ENCODE assay signal across 20 cellular contexts in genomic region chr6:34366639-34366921, GRCh38. TPM values are rescaled to one million over a fixed set of nuclear protein-coding genes. Genes with fewer than 3 reads are reported as not detected.
DNase-seq lines count a peak whose midpoint lies in the region; ATAC-seq and TF ChIP-seq lines count a peak whose summit lies in the region.
"Had no signal": no experiment of that assay in that cellular context is flagged by ENCODE, and none has a peak within 500 bp of the region (broad histone marks: within the 10 kb centered on the region; RNA-seq: fewer than 3 reads in every experiment).

No MANE protein-coding gene starts in this region.

- no peak overlapping the region for H4K5ac ChIP-seq in IMR-90 (ENCODE audit: low read depth, low read length)

- no peak overlapping the region for H3K4me3 Mint-ChIP-seq in dendritic cell treated with granulocyte-macrophage colony-stimulating factor and Interleukin-4, amounts not matched to agents 40 ng/mL and 50 ng/mL, for 4 days
- no peak overlapping the region for H3K4me3 Mint-ChIP-seq in osteocyte (ENCODE audit: unreplicated experiment)
- H3K4me3 Mint-ChIP-seq: CD8-positive, alpha-beta T cell; GM23338 had no signal

- H4K8ac ChIP-seq in IMR-90 (ENCODE audit: low read depth in 2 of 2, low read length in 2 of 2), result no peak overlapping the region

- no TSS peak for BruUV-seq in IMR-90 (replicated peaks; lab: Mats Ljungman, UMichigan)

- peak overlapping the region; percentile 64 for H2BK5ac ChIP-seq in IMR-90 (ENCODE audit: low read depth, low read length, poor library complexity, severe bottlenecking)

- no peaks in the 10 kb centered on the region for H3K27me3 ChIP-seq in BLaER1 treated with 17β-estradiol and CSF1 and Interleukin-3, amounts not matched to agents 10 nM and 100 nM
- H3K27me3 ChIP-seq in IMR-90 (ENCODE audit: control insufficient read depth, insufficient read depth, low read length), result no peaks in the 10 kb centered on the region

- 0 out of 2 replicates have a peak, but pooled peaks have one; percentile 24 for ATAC-seq in IMR-90 (ENCODE audit: low read depth)
- no peak for ATAC-seq in GM18519 (IDR thresholded peaks at IDR 0.05; ENCODE audit: low FRiP score, unreplicated experiment)
- ATAC-seq: A549; CD8-positive, alpha-beta T cell; GM12878; GM23338; HCT116; K562 had no signal

- peak overlapping the region; percentile 2; the same call in 1 of the 2 replicates for H3K4ac ChIP-seq in IMR-90 (ENCODE audit: low read depth, low read length)

- peaks cover 16 to 95% (median 51%) of the 10 kb centered on the region in 10 experiments for H3K4me1 ChIP-seq in BLaER1 treated with 17β-estradiol and CSF1 and Interleukin-3, amounts not matched to agents 10 nM and 100 nM
- peaks cover 4% of the 10 kb centered on the region for H3K4me1 ChIP-seq in IMR-90 (ENCODE audit: control insufficient read depth, insufficient read depth, low read length)
- H3K4me1 ChIP-seq: A549 had no signal

- no peak overlapping the region; the same call in 1 of the 2 replicates for H3K14ac ChIP-seq in IMR-90 (replicated peaks; ENCODE audit: low read depth, low read length)

- TF ChIP-seq CTCF in IMR-90 (conservative IDR thresholded peaks at IDR 0.05; ENCODE audit: low read depth, low read length) (no peak), osteocyte (IDR thresholded peaks at IDR 0.05) (no peak)

- DNase-seq in IMR-90 (no peak), osteocyte (ENCODE audit: extremely low spot score, unreplicated experiment) (no peak), NCI-H345 treated with DMSO at 0.1 percent for 48 hours (lab: John Stamatoyannopoulos, UW; ENCODE audit: unreplicated experiment) (no peak)
- no peak for DNase-seq in activated effector memory CD4-positive, alpha-beta T cell treated with anti-CD3 and anti-CD28 coated beads, Interleukin-2, amount 50 U/mL, for 16 hours
- DNase-seq: CD8-positive, alpha-beta T cell; DMS53; NCI-H1048; NCI-H1436; NCI-H1930; NCI-H2171 treated with DMSO at 0.1 percent for 48 hours; NK-92 treated with Interleukin-12 subunit alpha and Interleukin-12 subunit beta, amount 100 ng/mL, for 24 hours; Right ventricle myocardium superior had no signal

- peak overlapping the region in 6 of 11 experiments; percentile 16 to 55 (median 40); a peak in 10 of 22 replicates for H3K4me2 ChIP-seq in BLaER1 treated with 17β-estradiol and CSF1 and Interleukin-3, amounts not matched to agents 10 nM and 100 nM
- no peak overlapping the region for H3K4me2 ChIP-seq in IMR-90 (ENCODE audit: low read depth, low read length)
- H3K4me2 ChIP-seq: A549, GM23338 had no signal

- no peak overlapping the region for H2AK5ac ChIP-seq in IMR-90 (ENCODE audit: low read depth, low read length)

- no peak overlapping the region for H3K56ac ChIP-seq in IMR-90 (ENCODE audit: extremely low read depth, insufficient read depth, low read length)

- intact Hi-C loops in IMR-90 (cut with micrococcal nuclease), result no loop called here
- intact Hi-C loops in dendritic cell treated with granulocyte-macrophage colony-stimulating factor and Interleukin-4, amounts not matched to agents 40 ng/mL and 50 ng/mL, for 4 days (cut with micrococcal nuclease), result loop anchor here (10.0 kb wide), 1 partner anchor 52 kb away; no protein-coding TSS in a partner anchor

- peak overlapping the region; percentile 58 for H3K27ac Mint-ChIP-seq in dendritic cell treated with granulocyte-macrophage colony-stimulating factor and Interleukin-4, amounts not matched to agents 40 ng/mL and 50 ng/mL, for 4 days
- H3K27ac Mint-ChIP-seq in osteocyte (ENCODE audit: unreplicated experiment), result peak overlapping the region; percentile 69
- H3K27ac Mint-ChIP-seq: CD8-positive, alpha-beta T cell; GM23338 had no signal

- H3K36me3 Mint-ChIP-seq in dendritic cell treated with granulocyte-macrophage colony-stimulating factor and Interleukin-4, amounts not matched to agents 40 ng/mL and 50 ng/mL, for 4 days (ENCODE audit: low read depth), result peaks cover 21% of the 10 kb centered on the region
- H3K36me3 Mint-ChIP-seq in osteocyte (ENCODE audit: unreplicated experiment), result no peaks in the 10 kb centered on the region

- no CpG with 5 or more reads among the region's 3 CpGs for WGBS in IMR-90 (ENCODE audit: extremely low coverage in 2 of 2, insufficient read length in 1 of 2), 2 experiments

- no peaks in the 10 kb centered on the region for H3K27me3 Mint-ChIP-seq in dendritic cell treated with granulocyte-macrophage colony-stimulating factor and Interleukin-4, amounts not matched to agents 40 ng/mL and 50 ng/mL, for 4 days
- H3K27me3 Mint-ChIP-seq in osteocyte (ENCODE audit: unreplicated experiment), result no peaks in the 10 kb centered on the region

- H3K18ac ChIP-seq in IMR-90 (ENCODE audit: low read depth, low read length), result no peak overlapping the region

- no peak overlapping the region for H2BK20ac ChIP-seq in IMR-90 (ENCODE audit: low read depth, low read length)

- POLR2A ChIA-PET in IMR-90 (lab: Charles Lee; ENCODE audit: unreplicated experiment), result no interaction called here

- H3K23ac ChIP-seq in IMR-90 (ENCODE audit: low read depth, low read length), result no peak overlapping the region

- peaks cover 81 to 98% (median 97%) of the 10 kb centered on the region in 11 experiments for H4K20me1 ChIP-seq in BLaER1 treated with 17β-estradiol and CSF1 and Interleukin-3, amounts not matched to agents 10 nM and 100 nM
- H4K20me1 ChIP-seq in IMR-90 (ENCODE audit: insufficient read depth, low read length), result peaks cover 42% of the 10 kb centered on the region

- no peak overlapping the region for H2BK120ac ChIP-seq in IMR-90 (ENCODE audit: low read depth, low read length)

- no peak overlapping the region for H4K91ac ChIP-seq in IMR-90 (ENCODE audit: insufficient read depth, low read depth, low read length)

- H2AFZ ChIP-seq in IMR-90 (replicated peaks; ENCODE audit: low read length, poor library complexity), result no peak overlapping the region
- H2AFZ ChIP-seq: GM23338 had no signal

- H2BK15ac ChIP-seq in IMR-90 (ENCODE audit: low read depth, low read length), result no peak overlapping the region

- peaks cover 45 to 75% of the 10 kb centered on the region in 2 experiments for H3K79me1 ChIP-seq in IMR-90 (ENCODE audit: low read depth in 1 of 2, low read length in 2 of 2)

- H3K4me3 ChIP-seq in BLaER1 treated with 17β-estradiol and CSF1 and Interleukin-3, amounts not matched to agents 10 nM and 100 nM, result no peak overlapping the region
- no peak overlapping the region for H3K4me3 ChIP-seq in IMR-90 (ENCODE audit: insufficient read depth, low read depth, low read length)
- H3K4me3 ChIP-seq: A549, GM12878, GM23338, K562 had no signal

- H3K9me3 Mint-ChIP-seq in dendritic cell treated with granulocyte-macrophage colony-stimulating factor and Interleukin-4, amounts not matched to agents 40 ng/mL and 50 ng/mL, for 4 days, result no peaks in the 10 kb centered on the region
- H3K9me3 Mint-ChIP-seq in osteocyte (ENCODE audit: unreplicated experiment), result no peaks in the 10 kb centered on the region
- H3K9me3 Mint-ChIP-seq: CD8-positive, alpha-beta T cell; GM23338 had no signal

- CTCF ChIA-PET in IMR-90 (lab: Yijun Ruan, JAX), result no interaction called here

- no peaks in the 10 kb centered on the region for H3K9me3 ChIP-seq in BLaER1 treated with 17β-estradiol and CSF1 and Interleukin-3, amounts not matched to agents 10 nM and 100 nM (replicated peaks in 1 of 11)
- no peaks in the 10 kb centered on the region for H3K9me3 ChIP-seq in IMR-90 (ENCODE audit: control insufficient read depth, insufficient read depth, low read length)
- H3K9me3 ChIP-seq: A549 had no signal

- H3K36me3 ChIP-seq in BLaER1 treated with 17β-estradiol and CSF1 and Interleukin-3, amounts not matched to agents 10 nM and 100 nM, result peaks cover 5 to 57% (median 38%) of the 10 kb centered on the region in 11 experiments; a peak in 15 of 22 replicates
- 0 out of 2 replicates have a peak, but pooled peaks cover 2% of the 10 kb centered on the region for H3K36me3 ChIP-seq in IMR-90 (ENCODE audit: control insufficient read depth, insufficient read depth, low read length)

- no peak overlapping the region for H2AK9ac ChIP-seq in IMR-90 (replicated peaks; ENCODE audit: low read depth, low read length, poor library complexity)

- H3K9ac ChIP-seq in BLaER1 treated with 17β-estradiol and CSF1 and Interleukin-3, amounts not matched to agents 10 nM and 100 nM, result 0 out of 22 replicates have a peak overlapping the region, but pooled peaks of 1 of the 11 experiments have one; percentile 18
- no peak overlapping the region; the same call in 1 of the 2 replicates for H3K9ac ChIP-seq in IMR-90 (ENCODE audit: low read depth, low read length)

- peak overlapping the region in 3 of 11 experiments; percentile 13 to 50 (median 48); a peak in 2 of 22 replicates for H3K27ac ChIP-seq in BLaER1 treated with 17β-estradiol and CSF1 and Interleukin-3, amounts not matched to agents 10 nM and 100 nM
- H3K27ac ChIP-seq in IMR-90 (ENCODE audit: insufficient read depth, low read length), result peak overlapping the region; percentile 35; the same call in 1 of the 2 replicates
- H3K27ac ChIP-seq: A549 had no signal

- TF ChIP-seq POLR2A in IMR-90 (IDR thresholded peaks at IDR 0.05; ENCODE audit: low read depth, low read length), result no peak

- H3K4me1 Mint-ChIP-seq in dendritic cell treated with granulocyte-macrophage colony-stimulating factor and Interleukin-4, amounts not matched to agents 40 ng/mL and 50 ng/mL, for 4 days (ENCODE audit: low read depth), result peaks cover 66% of the 10 kb centered on the region
- peaks cover 56% of the 10 kb centered on the region for H3K4me1 Mint-ChIP-seq in osteocyte (ENCODE audit: unreplicated experiment)

- TF ChIP-seq RAD21 in IMR-90 (IDR thresholded peaks at IDR 0.05; ENCODE audit: low read length), result no peak

- dilution Hi-C loops in IMR-90 (cut with HindIII; ENCODE audit: low sequenced_read_pairs, unreplicated experiment), result no loop called here

- in situ Hi-C loops in IMR-90 (cut with MboI; ENCODE audit: low sequenced_read_pairs), result no loop called here

- H3K9me1 ChIP-seq in IMR-90 (ENCODE audit: insufficient read depth, low read length), result peaks cover 9% of the 10 kb centered on the region

TF ChIP-seq in IMR-90, 13 proteins besides CTCF, POLR2A, EP300 and RAD21 (continues in another document):
- TF ChIP-seq NFE2L2 (IDR thresholded peaks at IDR 0.05; ENCODE audit: low read depth, low read length), result no peak
- no peak for TF ChIP-seq CHD1 (IDR thresholded peaks at IDR 0.05; ENCODE audit: low read depth, low read length)

RNA-seq across cellular contexts. Expression of gene NUDT3, which starts 25.9 kb away (rescaled TPM):
- total RNA-seq in IMR-90 (2012; rRNA removed) (17.2 and 21.4 TPM in 2 replicates), osteocyte (32.0 and 33.1 TPM in 2 replicates)
- 9.1 and 10.1 TPM in 2 replicates for polyA plus RNA-seq in IMR-90 (2012; rRNA removed)
- 3.8 and 4.5 TPM in 2 replicates for polyA plus RNA-seq in IMR-90 (2012; cell fraction: cytosol; rRNA removed)
- 3.1 and 12.1 TPM in 2 replicates for polyA plus RNA-seq in IMR-90 (2012; cell fraction: nucleus; rRNA removed; ENCODE audit: low replicate concordance)

RNA-seq across cellular contexts. Expression of gene RPS10, which starts 59.3 kb away (rescaled TPM):
- total RNA-seq in IMR-90 (2012; rRNA removed) (3,662 and 5,584 TPM in 2 replicates), osteocyte (996 and 1,026 TPM in 2 replicates)
- 4,105 and 5,462 TPM in 2 replicates for polyA plus RNA-seq in IMR-90 (2012; rRNA removed)
- polyA plus RNA-seq in IMR-90 (2012; cell fraction: cytosol; rRNA removed), result 6,022 and 9,107 TPM in 2 replicates
- 1,293 and 1,327 TPM in 2 replicates for polyA plus RNA-seq in IMR-90 (2012; cell fraction: nucleus; rRNA removed; ENCODE audit: low replicate concordance)
